In genomic region chr5:17976404-17976803, GRCh38 we compare ENCODE assay signal across 9 cellular contexts.
"Had no signal": no experiment of that assay in that cellular context is flagged by ENCODE, and none has a peak within 500 bp of the region (broad histone marks: within the 10 kb centered on the region; RNA-seq: fewer than 3 reads in every experiment).

No MANE protein-coding gene starts in this region.

- H3K27ac ChIP-seq: GM23248 had no signal

- H3K4me3 Mint-ChIP-seq: GM23338, H9, HFFc6 had no signal

- H3K4me1 Mint-ChIP-seq: GM23338, H9 had no signal

- H3K4me3 ChIP-seq: GM23248, GM23338, HAP-1 had no signal

- DNase-seq: GM23248, GOT3, H7, H9, HCEC 1CT, HFFc6 had no signal

- H3K9me3 Mint-ChIP-seq: GM23338, H9 had no signal

- ATAC-seq: GM23338, HCT116 had no signal

- H3K27ac Mint-ChIP-seq: GM23338, H9, HFFc6 had no signal

- H3K4me1 ChIP-seq: HAP-1 had no signal
